ENCODE assay signal across 9 cellular contexts in the genomic region with DNA sequence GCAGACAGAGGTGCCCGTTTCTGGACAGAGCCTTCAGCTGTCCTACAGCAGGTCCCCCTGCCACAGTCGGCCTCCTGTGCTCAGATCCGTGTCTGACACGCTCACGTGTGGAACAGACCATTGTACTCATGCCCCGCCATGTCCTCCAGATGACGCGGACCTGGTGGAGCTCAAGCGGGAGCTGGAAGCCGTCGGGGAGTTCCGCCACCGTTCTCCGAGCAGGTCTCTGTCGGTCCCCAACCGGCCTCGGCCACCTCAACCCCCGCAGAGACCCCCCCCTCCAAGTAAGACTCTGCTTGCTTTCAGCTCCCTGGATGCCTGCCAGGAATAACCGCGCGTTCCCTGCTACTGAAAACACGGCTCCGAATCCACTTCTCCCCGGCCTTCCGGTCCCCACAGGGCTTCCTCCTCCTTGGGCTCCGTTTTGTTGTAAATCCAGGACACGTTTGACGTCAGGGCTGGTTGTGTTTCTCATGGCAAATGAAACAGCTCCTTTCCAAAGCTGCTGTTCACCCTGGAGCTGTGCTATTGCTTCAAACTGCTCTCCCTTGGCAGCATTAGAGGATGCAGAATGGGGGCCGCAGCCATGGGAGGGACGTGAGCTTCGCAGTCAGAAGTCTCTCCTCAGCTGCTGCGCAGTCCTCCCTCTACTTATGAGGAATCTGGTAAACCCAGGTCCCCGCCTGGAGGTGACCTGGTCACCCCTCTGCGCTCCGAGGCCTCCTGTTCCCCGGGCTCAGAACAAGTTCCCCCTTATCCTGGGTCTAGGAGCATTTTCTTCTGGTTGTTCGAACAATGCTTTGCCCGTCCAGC.
DNase-seq lines count a peak whose midpoint lies in the region; FAIRE-seq and TF ChIP-seq lines count a peak whose summit lies in the region.
"Had no signal": no experiment of that assay in that cellular context is flagged by ENCODE, and none has a peak within 500 bp of the region (broad histone marks: within the 10 kb centered on the region; RNA-seq: fewer than 3 reads in every experiment).

No MANE protein-coding gene starts in this region.

- H3K79me2 ChIP-seq in KMS-11 (ENCODE audit: insufficient read depth, low read depth): no peaks in the 10 kb centered on the region

- H3K9me3 ChIP-seq in adrenal gland (replicated peaks in 1 of 3) (no peaks in the 10 kb centered on the region), kidney (ENCODE audit: control insufficient read depth in 1 of 2, low read length in 2 of 2) (no peaks in the 10 kb centered on the region), stomach smooth muscle (ENCODE audit: control insufficient read depth in 2 of 2, low read length in 2 of 2) (no peaks in the 10 kb centered on the region)
- no peaks in the 10 kb centered on the region for H3K9me3 ChIP-seq in CD4-positive, alpha-beta memory T cell (ENCODE audit: control insufficient read depth in 1 of 2, low read length in 2 of 2)

- H3K27ac ChIP-seq in KMS-11 (peak overlapping the region; percentile 59), adrenal gland (peak overlapping the region in 2 of 5 donors; percentile 46 to 54), kidney (ENCODE audit: low read depth in 2 of 2, low read length in 2 of 2) (peak overlapping the region; percentile 63 to 85), stomach smooth muscle (ENCODE audit: low read length) (peak overlapping the region; percentile 49)
- no peak overlapping the region for H3K27ac ChIP-seq in CD4-positive, alpha-beta memory T cell (ENCODE audit: low read depth, low read length)

- peak overlapping the region; percentile 80 for H3K4me2 ChIP-seq in KMS-11

- no peak for TF ChIP-seq POLR2A in adrenal gland (IDR thresholded peaks at IDR 0.05)

- no peak for FAIRE-seq in kidney (lab: Jason Lieb, UNC)
- FAIRE-seq: RCC 7860 had no signal

- H3K36me3 ChIP-seq in KMS-11 (ENCODE audit: insufficient read depth) (no peaks in the 10 kb centered on the region), adrenal gland (replicated peaks in 1 of 2) (peaks cover 0 to 16% of the 10 kb centered on the region in 2 donors), kidney (ENCODE audit: control insufficient read depth in 1 of 2, insufficient read depth in 2 of 2, low read length in 2 of 2) (peaks cover 5 to 7% of the 10 kb centered on the region in 2 donors), stomach smooth muscle (ENCODE audit: control insufficient read depth in 2 of 2, insufficient read depth in 2 of 2, low read length in 2 of 2) (peaks cover 11 to 21% of the 10 kb centered on the region in 2 donors)
- peaks cover 48% of the 10 kb centered on the region for H3K36me3 ChIP-seq in CD4-positive, alpha-beta memory T cell (ENCODE audit: insufficient read depth, low read length)

- H3K27me3 ChIP-seq in KMS-11 (ENCODE audit: insufficient read depth, low read depth): no peaks in the 10 kb centered on the region
- no peaks in the 10 kb centered on the region for H3K27me3 ChIP-seq in adrenal gland
- no peaks in the 10 kb centered on the region for H3K27me3 ChIP-seq in stomach smooth muscle (ENCODE audit: control insufficient read depth in 1 of 2, insufficient read depth in 2 of 2, low read length in 2 of 2)
- H3K27me3 ChIP-seq in CD4-positive, alpha-beta memory T cell (ENCODE audit: insufficient read depth, low read length): no peaks in the 10 kb centered on the region

- H4K20me1 ChIP-seq in KMS-11 (ENCODE audit: insufficient read depth): no peaks in the 10 kb centered on the region

- CTCF ChIA-PET in CD4-positive, alpha-beta memory T cell (lab: Charles Lee; ENCODE audit: partially characterized antibody): no interaction called here

- H3K27me3 Mint-ChIP-seq in CD4-positive, alpha-beta memory T cell: no peaks in the 10 kb centered on the region

- WGBS in adrenal gland, 4 donors: 69 to 80% (median 74%) methylated on average over 27 to 38 of the region's 38 CpGs

- H3K4me1 Mint-ChIP-seq in CD4-positive, alpha-beta memory T cell: no peaks in the 10 kb centered on the region

- H3K36me3 Mint-ChIP-seq in CD4-positive, alpha-beta memory T cell: peaks cover 64 to 76% of the 10 kb centered on the region in 2 donors

- no peak overlapping the region for H3K4me3 ChIP-seq in KMS-11 (IDR thresholded peaks at IDR 0.05; ENCODE audit: insufficient read depth, low read depth, low read length)
- no peak overlapping the region for H3K4me3 ChIP-seq in adrenal gland
- H3K4me3 ChIP-seq in kidney (ENCODE audit: low read length in 2 of 2): peak overlapping the region; percentile 63 to 64
- peak overlapping the region; percentile 47 to 55 for H3K4me3 ChIP-seq in stomach smooth muscle (ENCODE audit: low read length in 2 of 2)
- H3K4me3 ChIP-seq in CD4-positive, alpha-beta memory T cell (ENCODE audit: low read length in 2 of 2): no peak overlapping the region

- no peak overlapping the region for H3K27ac Mint-ChIP-seq in CD4-positive, alpha-beta memory T cell

- DNase-seq in adrenal gland: peak in 6 of 7 donors; percentile 30 to 69 (median 46)
- DNase-seq in kidney: peak; percentile 89
- DNase-seq in CD4-positive, alpha-beta memory T cell: no peak
- DNase-seq in NCI-H446 (lab: John Stamatoyannopoulos, UW): no peak
- no peak for DNase-seq in islet precursor cell
- no peak for DNase-seq in ureter (ENCODE audit: low spot score)

- no peaks in the 10 kb centered on the region for H3K9me3 Mint-ChIP-seq in CD4-positive, alpha-beta memory T cell

- TF ChIP-seq CTCF in KMS-11 (conservative IDR thresholded peaks at IDR 0.05; ENCODE audit: low read depth, low read length): no peak
- TF ChIP-seq CTCF in adrenal gland (IDR thresholded peaks at IDR 0.05): no peak
- no peak for TF ChIP-seq CTCF in kidney (IDR thresholded peaks at IDR 0.05; ENCODE audit: borderline replicate concordance, extremely low read depth, insufficient read depth)

- POLR2A ChIA-PET in CD4-positive, alpha-beta memory T cell (lab: Charles Lee; ENCODE audit: partially characterized antibody): no interaction called here

- peaks cover 23% of the 10 kb centered on the region for H3K4me1 ChIP-seq in KMS-11 (ENCODE audit: low read depth, poor library complexity, severe bottlenecking)
- peaks cover 0 to 13% of the 10 kb centered on the region in 2 donors for H3K4me1 ChIP-seq in adrenal gland (replicated peaks in 1 of 2)
- peaks cover 0 to 11% of the 10 kb centered on the region in 2 donors for H3K4me1 ChIP-seq in kidney (ENCODE audit: control insufficient read depth in 1 of 2, insufficient read depth in 1 of 2, low read depth in 1 of 2, low read length in 2 of 2)
- peaks cover 13% of the 10 kb centered on the region for H3K4me1 ChIP-seq in stomach smooth muscle (ENCODE audit: control insufficient read depth, insufficient read depth, low read length)
- H3K4me1 ChIP-seq in CD4-positive, alpha-beta memory T cell (ENCODE audit: insufficient read depth, low read length): no peaks in the 10 kb centered on the region

- H3K9ac ChIP-seq in KMS-11 (no peak overlapping the region; the same call in 1 of the 2 replicates), kidney (ENCODE audit: low read length in 2 of 2) (peak overlapping the region; percentile 29 to 33), stomach smooth muscle (ENCODE audit: low read length in 2 of 2) (peak overlapping the region; percentile 44 to 55)

- no peak overlapping the region for H2AFZ ChIP-seq in KMS-11 (ENCODE audit: low read depth)

- H3K4me3 Mint-ChIP-seq in CD4-positive, alpha-beta memory T cell: no peak overlapping the region

- intact Hi-C loops in adrenal gland (cut with DNase I) (no loop called here), kidney (cut with DNase I) (no loop called here)
- intact Hi-C loops in CD4-positive, alpha-beta memory T cell (cut with micrococcal nuclease): no loop called here

Comparison
In these comparisons a context has a peak if more than half of its experiments do, and no peak if none do; other contexts are left out.
1. H3K4me3 ChIP-seq: peak in kidney (2 of 2) and stomach smooth muscle (2 of 2); none in KMS-11 (single experiment), adrenal gland (0 of 4) and CD4-positive, alpha-beta memory T cell (0 of 2).
2. DNase-seq: peak in adrenal gland (6 of 7) and kidney (single experiment); none in CD4-positive, alpha-beta memory T cell (0 of 5), NCI-H446 (0 of 2), islet precursor cell (single experiment) and ureter (single experiment).